Comparison of ENCODE assay signal across 13 cellular contexts in genomic region chr2:144477281-144477942, GRCh38. TPM values are rescaled to one million over a fixed set of nuclear protein-coding genes. Genes with fewer than 3 reads are reported as not detected.
A peak's percentile ranks its signal among the peaks of the same experiment; 100 is the strongest.
DNase-seq lines count a peak whose midpoint lies in the region; ATAC-seq, FAIRE-seq and TF ChIP-seq lines count a peak whose summit lies in the region.
"Had no signal": no experiment of that assay in that cellular context is flagged by ENCODE, and none has a peak within 500 bp of the region (broad histone marks: within the 10 kb centered on the region; RNA-seq: fewer than 3 reads in every experiment).

No MANE protein-coding gene starts in this region.

- H3K36me3 ChIP-seq in GM23338 (ENCODE audit: insufficient read depth) (no peaks in the 10 kb centered on the region), fibroblast of lung (ENCODE audit: control insufficient read depth, insufficient read depth, low read length) (peaks cover 3% of the 10 kb centered on the region), spleen (peaks cover 0 to 59% (median 0%) of the 10 kb centered on the region in 6 donors), pancreas (no peaks in the 10 kb centered on the region)

- H3K27me3 ChIP-seq in GM23338 (ENCODE audit: insufficient read depth) (no peaks in the 10 kb centered on the region), fibroblast of lung (ENCODE audit: control insufficient read depth, insufficient read depth, low read length) (no peaks in the 10 kb centered on the region), spleen (replicated peaks in 1 of 7) (no peaks in the 10 kb centered on the region), pancreas (no peaks in the 10 kb centered on the region)

- H3K4me1 Mint-ChIP-seq in GM23338, result peaks cover 49% of the 10 kb centered on the region

- ATAC-seq in GM23338, result no peak
- peak; percentile 42; the same call in 2 of the 3 replicates for ATAC-seq in SK-N-SH treated with all-trans-retinoic acid at 6 μM for 48 hours
- no peak for ATAC-seq in pancreas
- ATAC-seq: left lobe of liver had no signal

- H3K9me3 ChIP-seq in fibroblast of lung (ENCODE audit: control insufficient read depth, insufficient read depth, low read depth, low read length) (no peaks in the 10 kb centered on the region), spleen (no peaks in the 10 kb centered on the region), pancreas (no peaks in the 10 kb centered on the region)

- no peak overlapping the region for H3K27ac ChIP-seq in GM23338 (ENCODE audit: low read depth)
- peak overlapping the region; percentile 63 for H3K27ac ChIP-seq in fibroblast of lung (ENCODE audit: insufficient read depth, low read length)
- peak overlapping the region in 5 of 8 donors; percentile 22 to 69 (median 56) for H3K27ac ChIP-seq in spleen
- no peak overlapping the region for H3K27ac ChIP-seq in pancreas

- intact Hi-C loops in spleen (cut with DNase I; ENCODE audit: low total_unique reads), result no loop called here
- intact Hi-C loops in pancreas (cut with DNase I), result no loop called here

- no peaks in the 10 kb centered on the region for H3K9me3 Mint-ChIP-seq in GM23338

- H4K20me1 ChIP-seq in GM23338 (replicated peaks; ENCODE audit: insufficient read depth), result no peaks in the 10 kb centered on the region
- no peaks in the 10 kb centered on the region for H4K20me1 ChIP-seq in fibroblast of lung (ENCODE audit: control insufficient read depth, extremely low read depth, insufficient read depth, low read length)

- no peak overlapping the region for H3K9ac ChIP-seq in fibroblast of lung (ENCODE audit: insufficient read depth, low read length)

- TF ChIP-seq POLR2A in spleen (IDR thresholded peaks at IDR 0.05), result no peak

- peak overlapping the region; percentile 39; the same call in 1 of the 2 replicates for H3K4me2 ChIP-seq in GM23338
- peak overlapping the region; percentile 88 for H3K4me2 ChIP-seq in fibroblast of lung (ENCODE audit: extremely low read depth, insufficient read depth, low read length)

- peaks cover 52% of the 10 kb centered on the region for H3K4me1 ChIP-seq in GM23338 (ENCODE audit: insufficient read depth)
- H3K4me1 ChIP-seq in fibroblast of lung (ENCODE audit: control insufficient read depth, extremely low read depth, insufficient read depth, low read length), result peaks cover 34% of the 10 kb centered on the region
- H3K4me1 ChIP-seq in spleen, result peaks cover 8 to 100% (median 88%) of the 10 kb centered on the region in 6 donors
- peaks cover 0 to 13% (median 12%) of the 10 kb centered on the region in 3 donors for H3K4me1 ChIP-seq in pancreas

- TF ChIP-seq CTCF in GM23338 (conservative IDR thresholded peaks at IDR 0.05; ENCODE audit: low read depth in 2 of 2) (no peak), fibroblast of lung (conservative IDR thresholded peaks at IDR 0.05 in 1 of 2, IDR thresholded peaks at IDR 0.05 in 1 of 2; ENCODE audit: low read depth in 1 of 2, low read length in 2 of 2) (no peak), spleen (IDR thresholded peaks at IDR 0.05 in 8 of 11, conservative IDR thresholded peaks at IDR 0.05 in 3 of 11) (no peak), pancreas (IDR thresholded peaks at IDR 0.05) (no peak)

- no peak for FAIRE-seq in pancreas (lab: Jason Lieb, UNC)
- no peak for FAIRE-seq in GM19239 (lab: Jason Lieb, UNC)

- H3K4me3 ChIP-seq in GM23338 (no peak overlapping the region), fibroblast of lung (replicated peaks in 1 of 4; ENCODE audit: control extremely low read depth in 1 of 4, insufficient read depth in 1 of 4, low read depth in 3 of 4, low read length in 4 of 4) (peak overlapping the region; percentile 1 to 38 (median 25)), spleen (peak overlapping the region in 1 of 8 donors; percentile 2), pancreas (no peak overlapping the region)

- H2AFZ ChIP-seq in GM23338, result no peak overlapping the region
- H2AFZ ChIP-seq in fibroblast of lung (ENCODE audit: low read length), result no peak overlapping the region

- H3K4me3 Mint-ChIP-seq in GM23338, result no peak overlapping the region

- DNase-seq in GM23338 (ENCODE audit: low spot score) (no peak), fibroblast of lung (ENCODE audit: low read depth in 2 of 2) (peak; percentile 79 to 89), spleen (no peak), pancreas (no peak), GM19239 (ENCODE audit: insufficient read length, low spot score) (no peak), KG1 (lab: John Stamatoyannopoulos, UW) (no peak), activated T-cell treated with anti-CD3 and anti-CD28 coated beads for 4 hours (no peak)
- DNase-seq: activated naive CD4-positive, alpha-beta T cell treated with anti-CD3 and anti-CD28 coated beads, Interleukin-2, amount 50 U/mL, for 16 hours; NCI-H510A treated with DMSO at 0.1 percent for 48 hours; stimulated activated CD4-positive, alpha-beta T cell treated with anti-CD3 and anti-CD28 coated beads, Interleukin-2, amount 100 ng/mL, for 24 hours; stimulated activated naive CD4-positive, alpha-beta T cell had no signal

- no peaks in the 10 kb centered on the region for H3K9me2 ChIP-seq in GM23338 (ENCODE audit: insufficient read depth)

- H3K79me2 ChIP-seq in GM23338 (replicated peaks; ENCODE audit: insufficient read depth) (no peaks in the 10 kb centered on the region), fibroblast of lung (ENCODE audit: control insufficient read depth, insufficient read depth, low read length) (peaks cover 64% of the 10 kb centered on the region)

- no peak overlapping the region for H3K27ac Mint-ChIP-seq in GM23338

- no peaks in the 10 kb centered on the region for H3K36me3 Mint-ChIP-seq in GM23338 (ENCODE audit: low read depth)

- 58 to 76% (median 70%) methylated on average over 4 of the region's 4 CpGs for WGBS in spleen, 5 donors
- 85 to 86% methylated on average over 4 of the region's 4 CpGs for WGBS in pancreas, 2 donors

- H3F3A ChIP-seq in GM23338 (replicated peaks; ENCODE audit: low read depth), result no peaks in the 10 kb centered on the region

- peaks cover under 1% of the 10 kb centered on the region for H3K27me3 Mint-ChIP-seq in GM23338 (ENCODE audit: insufficient read depth, low read depth, poor library complexity)

TF ChIP-seq in GM23338, 12 proteins besides CTCF, POLR2A, EP300 and RAD21 (continues in another document):
- TF ChIP-seq JUNB (IDR thresholded peaks at IDR 0.05; ENCODE audit: unreplicated experiment) (no peak), ETS1 (IDR thresholded peaks at IDR 0.05) (no peak), STAT1 (IDR thresholded peaks at IDR 0.05; ENCODE audit: unreplicated experiment) (no peak)

TF ChIP-seq in SK-N-SH treated with all-trans-retinoic acid at 6 μM for 48 hours, 23 proteins besides CTCF, POLR2A, EP300 and RAD21 (continues in another document):
- TF ChIP-seq ZC3H10 (CRISPR knock-in tag; IDR thresholded peaks at IDR 0.05), result no peak
- TF ChIP-seq, protein P1, sequence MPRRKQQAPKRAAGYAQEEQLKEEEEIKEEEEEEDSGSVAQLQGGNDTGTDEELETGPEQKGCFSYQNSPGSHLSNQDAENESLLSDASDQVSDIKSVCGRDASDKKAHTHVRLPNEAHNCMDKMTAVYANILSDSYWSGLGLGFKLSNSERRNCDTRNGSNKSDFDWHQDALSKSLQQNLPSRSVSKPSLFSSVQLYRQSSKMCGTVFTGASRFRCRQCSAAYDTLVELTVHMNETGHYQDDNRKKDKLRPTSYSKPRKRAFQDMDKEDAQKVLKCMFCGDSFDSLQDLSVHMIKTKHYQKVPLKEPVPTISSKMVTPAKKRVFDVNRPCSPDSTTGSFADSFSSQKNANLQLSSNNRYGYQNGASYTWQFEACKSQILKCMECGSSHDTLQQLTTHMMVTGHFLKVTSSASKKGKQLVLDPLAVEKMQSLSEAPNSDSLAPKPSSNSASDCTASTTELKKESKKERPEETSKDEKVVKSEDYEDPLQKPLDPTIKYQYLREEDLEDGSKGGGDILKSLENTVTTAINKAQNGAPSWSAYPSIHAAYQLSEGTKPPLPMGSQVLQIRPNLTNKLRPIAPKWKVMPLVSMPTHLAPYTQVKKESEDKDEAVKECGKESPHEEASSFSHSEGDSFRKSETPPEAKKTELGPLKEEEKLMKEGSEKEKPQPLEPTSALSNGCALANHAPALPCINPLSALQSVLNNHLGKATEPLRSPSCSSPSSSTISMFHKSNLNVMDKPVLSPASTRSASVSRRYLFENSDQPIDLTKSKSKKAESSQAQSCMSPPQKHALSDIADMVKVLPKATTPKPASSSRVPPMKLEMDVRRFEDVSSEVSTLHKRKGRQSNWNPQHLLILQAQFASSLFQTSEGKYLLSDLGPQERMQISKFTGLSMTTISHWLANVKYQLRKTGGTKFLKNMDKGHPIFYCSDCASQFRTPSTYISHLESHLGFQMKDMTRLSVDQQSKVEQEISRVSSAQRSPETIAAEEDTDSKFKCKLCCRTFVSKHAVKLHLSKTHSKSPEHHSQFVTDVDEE (CRISPR knock-in tag; IDR thresholded peaks at IDR 0.05), result no peak
- no peak for TF ChIP-seq ZNF565 (CRISPR knock-in tag; conservative IDR thresholded peaks at IDR 0.05; ENCODE audit: low read depth)
- no peak for TF ChIP-seq ZFP3 (CRISPR knock-in tag; IDR thresholded peaks at IDR 0.05)
- no peak for TF ChIP-seq OSR1 (CRISPR knock-in tag; IDR thresholded peaks at IDR 0.05)
- TF ChIP-seq ESRRG (CRISPR knock-in tag; IDR thresholded peaks at IDR 0.05), result no peak
- TF ChIP-seq TOX (CRISPR knock-in tag; IDR thresholded peaks at IDR 0.05; ENCODE audit: borderline replicate concordance), result no peak
- no peak for TF ChIP-seq BACH2 (CRISPR knock-in tag; IDR thresholded peaks at IDR 0.05; ENCODE audit: borderline replicate concordance)
- TF ChIP-seq GLIS3 (CRISPR knock-in tag; IDR thresholded peaks at IDR 0.05), result no peak
- TF ChIP-seq PPARA (CRISPR knock-in tag; IDR thresholded peaks at IDR 0.05; ENCODE audit: borderline replicate concordance), result no peak

RNA-seq across cellular contexts. Expression of gene ZEB2, which starts 42.5 kb away (rescaled TPM):
- 0.08 TPM in 1 of 2 replicates, not detected in the other for total RNA-seq in GM23338 (2014; rRNA removed; shearing (Covaris generic))
- polyA plus RNA-seq in GM23338 (2016; fragmentation: Nextera tagmentation; extraction: Ambion mirVana), result 0.07 and 0.45 TPM in 2 replicates
- 68.8 and 91.0 TPM in 2 replicates for total RNA-seq in fibroblast of lung
- 62.7 and 130 TPM in 2 replicates for polyA plus RNA-seq in fibroblast of lung
- polyA plus RNA-seq in fibroblast of lung (2012), result 35.8 and 75.9 TPM in 2 replicates
- 89.0 and 128 TPM in 2 replicates for polyA minus RNA-seq in fibroblast of lung (ENCODE audit: low replicate concordance)
- total RNA-seq in spleen, result 100 to 1,000 TPM; 217 to 362 (median 262) TPM
- 10 to 100 TPM; 25.5 to 36.8 (median 28.5) TPM for polyA plus RNA-seq in spleen
- total RNA-seq in pancreas, result 10 to 100 TPM in 3 of 6 donors, 1 to 10 TPM in 3; 4.3 to 38.6 (median 11.2) TPM
- 1 to 10 TPM; 3.8 to 5.5 TPM for polyA plus RNA-seq in pancreas

Comparison
In these comparisons a context has a peak if more than half of its experiments do, and no peak if none do; other contexts are left out.
1. DNase-seq: peak in fibroblast of lung (2 of 2); none in GM23338 (single experiment), spleen (single experiment), pancreas (0 of 6), GM19239 (single experiment), KG1 (single experiment) and activated T-cell treated with anti-CD3 and anti-CD28 coated beads for 4 hours (single experiment).
2. H3K27ac ChIP-seq: peak in fibroblast of lung (single experiment) and spleen (5 of 8); none in GM23338 (single experiment) and pancreas (0 of 4).
3. H3K4me3 ChIP-seq: peak in fibroblast of lung (4 of 4); none in GM23338 (single experiment) and pancreas (0 of 4).